Comparison of ENCODE assay signal across 7 cellular contexts in the genomic region with DNA sequence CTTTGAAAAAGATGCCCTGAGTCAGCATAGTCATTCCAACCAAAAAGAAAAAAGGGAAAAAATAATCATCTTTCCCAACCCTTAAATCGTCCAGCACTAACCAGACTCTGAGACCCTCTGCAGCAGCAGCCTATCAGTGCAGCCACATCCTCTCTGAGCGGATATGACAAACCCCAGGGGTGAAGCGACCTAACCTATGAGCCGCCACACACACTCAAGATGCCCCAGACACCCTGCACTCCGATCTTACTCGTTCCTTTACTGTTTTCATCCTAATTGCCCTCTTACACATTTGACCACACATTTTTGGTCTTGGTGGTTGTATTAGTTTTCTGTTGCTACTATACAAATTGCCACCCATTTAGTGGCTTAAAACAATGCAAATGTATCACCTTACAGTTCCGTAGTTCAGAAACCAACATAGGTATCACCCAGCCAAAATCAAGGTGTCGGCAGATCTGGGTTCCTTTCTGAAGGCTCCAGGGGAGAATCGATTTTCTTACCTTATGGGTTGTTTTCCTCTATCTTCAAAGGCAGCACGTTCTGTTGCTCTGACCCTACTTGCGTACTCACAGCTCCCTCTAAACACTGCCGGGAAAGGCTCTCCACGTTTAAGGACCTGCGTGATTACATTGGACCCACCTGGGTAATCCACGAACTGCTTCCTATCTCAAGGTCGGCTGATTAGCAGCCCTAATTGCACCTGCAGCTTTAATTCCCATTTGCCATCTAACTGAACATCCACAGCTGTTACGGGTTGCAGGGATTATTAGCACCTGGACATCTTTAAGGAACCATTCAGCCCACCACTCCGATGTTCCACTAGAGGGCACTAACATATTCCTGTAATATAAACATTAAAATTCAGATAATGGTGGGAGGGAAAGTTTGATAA. TPM values are rescaled to one million over a fixed set of nuclear protein-coding genes. Genes with fewer than 3 reads are reported as not detected.
DNase-seq lines count a peak whose midpoint lies in the region; ATAC-seq and TF ChIP-seq lines count a peak whose summit lies in the region.

No MANE protein-coding gene starts in this region.

- TF ChIP-seq CTCF in DOHH2 (IDR thresholded peaks at IDR 0.05; ENCODE audit: low read depth, low read length, poor library complexity, severe bottlenecking) = peak; percentile 89
- TF ChIP-seq CTCF in spleen (IDR thresholded peaks at IDR 0.05 in 8 of 11, conservative IDR thresholded peaks at IDR 0.05 in 3 of 11) = peak; percentile 13 to 64 (median 42)

- no peaks in the 10 kb centered on the region for H3K79me2 ChIP-seq in DOHH2 (ENCODE audit: control insufficient read depth, low read length)

- H3K4me2 ChIP-seq in DOHH2 (ENCODE audit: low read length) = no peak overlapping the region

- H3K4me1 ChIP-seq in DOHH2 (ENCODE audit: control insufficient read depth, low read length) (peaks cover 32% of the 10 kb centered on the region), spleen (peaks cover 0 to 48% (median 10%) of the 10 kb centered on the region in 6 donors)

- H4K20me1 ChIP-seq in DOHH2 (ENCODE audit: control insufficient read depth, insufficient read depth, low read depth, low read length) = no peaks in the 10 kb centered on the region

- H3F3A ChIP-seq in DOHH2 (ENCODE audit: control insufficient read depth, insufficient read depth) = no peaks in the 10 kb centered on the region

- no peak overlapping the region for H3K27ac ChIP-seq in DOHH2 (ENCODE audit: low read depth, low read length)
- H3K27ac ChIP-seq in spleen = peak overlapping the region in 4 of 8 donors; percentile 36 to 75 (median 65)

- H3K9me3 ChIP-seq in DOHH2 (ENCODE audit: control insufficient read depth, insufficient read depth, low read length) (no peaks in the 10 kb centered on the region), spleen (no peaks in the 10 kb centered on the region)

- 41 to 50% (median 42%) methylated on average over 18 of the region's 18 CpGs for WGBS in spleen, 5 donors

- intact Hi-C loops in spleen (cut with DNase I; ENCODE audit: low total_unique reads) = no loop called here

- H3K9me2 ChIP-seq in DOHH2 (replicated peaks; ENCODE audit: control insufficient read depth, low read length) = no peaks in the 10 kb centered on the region

- H3K27me3 ChIP-seq in DOHH2 (ENCODE audit: control insufficient read depth, low read length) (no peaks in the 10 kb centered on the region), spleen (replicated peaks in 1 of 7) (no peaks in the 10 kb centered on the region)

- H3K36me3 ChIP-seq in DOHH2 (ENCODE audit: control insufficient read depth, low read length) (no peaks in the 10 kb centered on the region), spleen (no peaks in the 10 kb centered on the region)

- H3K4me3 ChIP-seq in DOHH2 (ENCODE audit: low read length) = no peak overlapping the region
- peak overlapping the region in 1 of 8 donors; percentile 38 for H3K4me3 ChIP-seq in spleen

- DNase-seq in T-helper 2 cell (peak in 3 of 5 experiments; percentile 4 to 82 (median 25)), erythroblast (lab: John Stamatoyannopoulos, UW) (peak; percentile 8 to 29), spleen (no peak)

- peak; percentile 56 for ATAC-seq in HG02678 (IDR thresholded peaks at IDR 0.05; ENCODE audit: unreplicated experiment)
- ATAC-seq in GM19455 (IDR thresholded peaks at IDR 0.05; ENCODE audit: unreplicated experiment) = no peak
- ATAC-seq in GM18517 (IDR thresholded peaks at IDR 0.05; ENCODE audit: unreplicated experiment) = no peak

- no peak for TF ChIP-seq POLR2A in erythroblast (IDR thresholded peaks at IDR 0.05; ENCODE audit: low read length)
- TF ChIP-seq POLR2A in spleen (IDR thresholded peaks at IDR 0.05) = no peak

RNA-seq across cellular contexts. Expression of a gene that starts 37.3 kb away (rescaled TPM):
- total RNA-seq in spleen = 1 to 10 TPM in 3 of 7 donors, not detected in 4; 2.9 to 6.3 (median 3.0) TPM
- polyA plus RNA-seq in spleen = 1 to 10 TPM in 2 of 3 donors, under 1 TPM in 1; 0.88 to 1.4 (median 1.2) TPM

RNA-seq across cellular contexts. Expression of a gene that starts 58.8 kb away (rescaled TPM):
- 10 to 100 TPM in 2 of 7 donors, 1 to 10 TPM in 1, not detected in 4; 3.8 to 14.5 (median 11.1) TPM for total RNA-seq in spleen
- polyA plus RNA-seq in spleen = 1 to 10 TPM; 1.1 to 1.3 (median 1.2) TPM
